10 cellular contexts compared by ENCODE assay signal in the genomic region with DNA sequence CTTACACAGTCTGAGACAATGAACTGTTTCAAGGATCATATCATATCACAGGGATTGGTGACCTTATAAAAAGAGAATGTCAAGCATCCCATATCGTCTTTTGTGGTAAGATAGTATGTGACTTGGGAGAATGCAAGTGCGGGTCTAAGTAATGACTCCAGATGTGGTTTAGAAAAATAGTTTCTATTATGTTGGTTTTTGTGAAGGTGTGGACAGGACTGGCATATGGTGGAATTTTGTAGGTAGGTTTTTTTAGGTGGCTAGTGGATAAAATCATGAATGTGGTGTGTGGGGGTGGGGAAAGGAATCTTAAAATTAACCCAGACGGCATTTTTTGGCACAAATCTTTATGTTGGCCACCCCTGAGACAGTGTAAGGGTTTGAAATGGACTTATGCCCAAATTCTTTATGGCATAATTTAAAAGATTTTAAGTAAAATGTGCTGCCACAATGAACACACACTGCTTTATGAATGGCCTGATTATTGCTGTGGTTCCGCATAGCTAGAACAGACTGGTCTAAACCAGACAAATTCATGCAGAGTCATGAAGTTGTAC.
DNase-seq lines count a peak whose midpoint lies in the region; ATAC-seq and TF ChIP-seq lines count a peak whose summit lies in the region.
"Had no signal": no experiment of that assay in that cellular context is flagged by ENCODE, and none has a peak within 500 bp of the region (broad histone marks: within the 10 kb centered on the region; RNA-seq: fewer than 3 reads in every experiment).

No MANE protein-coding gene starts in this region.

- H3K4me2 ChIP-seq in hepatocyte (peak overlapping the region; percentile 31), skeletal muscle satellite cell (ENCODE audit: low read length) (peak overlapping the region; percentile 42), Karpas-422 (ENCODE audit: low read depth, low read length, poor library complexity, severe bottlenecking) (no peak overlapping the region)

- H3K9me2 ChIP-seq in hepatocyte (replicated peaks; ENCODE audit: insufficient read depth) (no peaks in the 10 kb centered on the region), Karpas-422 (replicated peaks; ENCODE audit: insufficient read depth, low read length) (no peaks in the 10 kb centered on the region)

- H3K27ac ChIP-seq in hepatocyte (no peak overlapping the region), Karpas-422 (ENCODE audit: low read length) (no peak overlapping the region)
- H3K27ac ChIP-seq: right lobe of liver had no signal

- no peaks in the 10 kb centered on the region for H3K27me3 ChIP-seq in hepatocyte
- H3K27me3 ChIP-seq in skeletal muscle satellite cell (ENCODE audit: control insufficient read depth, insufficient read depth, low read length) = no peaks in the 10 kb centered on the region
- H3K27me3 ChIP-seq in Karpas-422 (ENCODE audit: low read length) = no peaks in the 10 kb centered on the region
- H3K27me3 ChIP-seq: right lobe of liver had no signal

- H3K4me1 ChIP-seq in hepatocyte (ENCODE audit: insufficient read depth) = peaks cover 13% of the 10 kb centered on the region
- H3K4me1 ChIP-seq in skeletal muscle satellite cell (ENCODE audit: control insufficient read depth, insufficient read depth, low read length) = peaks cover 32% of the 10 kb centered on the region
- H3K4me1 ChIP-seq in Karpas-422 (ENCODE audit: low read length) = no peaks in the 10 kb centered on the region
- H3K4me1 ChIP-seq: right lobe of liver had no signal

- H3K9ac ChIP-seq in skeletal muscle satellite cell (ENCODE audit: low read depth, low read length) (peak overlapping the region; percentile 24), Karpas-422 (ENCODE audit: low read length) (no peak overlapping the region)

- H2AFZ ChIP-seq in hepatocyte = no peak overlapping the region
- H2AFZ ChIP-seq in Karpas-422 (ENCODE audit: low read length) = no peak overlapping the region

- DNase-seq in H4 (ENCODE audit: low spot score) (peak; percentile 75), SW480 (ENCODE audit: low spot score) (peak; percentile 71), hepatocyte (ENCODE audit: low spot score) (no peak), UCSD-AML1 (lab: John Stamatoyannopoulos, UW; ENCODE audit: unreplicated experiment) (no peak), Karpas-422 (no peak)
- DNase-seq: activated naive CD8-positive, alpha-beta T cell treated with anti-CD3 and anti-CD28 coated beads, Interleukin-2, amount 10 ng/mL, durations not matched to agents 7 days and 5 days; DMS153; right lobe of liver had no signal

- H3K79me2 ChIP-seq in hepatocyte (no peaks in the 10 kb centered on the region), Karpas-422 (ENCODE audit: low read length) (no peaks in the 10 kb centered on the region)

- no peaks in the 10 kb centered on the region for H4K20me1 ChIP-seq in hepatocyte (ENCODE audit: insufficient read depth, poor library complexity, severe bottlenecking)
- no peaks in the 10 kb centered on the region for H4K20me1 ChIP-seq in Karpas-422 (ENCODE audit: insufficient read depth, low read depth, low read length)

- no peaks in the 10 kb centered on the region for H3K36me3 ChIP-seq in hepatocyte (replicated peaks; ENCODE audit: insufficient read depth, low read depth)
- H3K36me3 ChIP-seq in skeletal muscle satellite cell (ENCODE audit: insufficient read depth, low read length) = no peaks in the 10 kb centered on the region
- H3K36me3 ChIP-seq in Karpas-422 (ENCODE audit: insufficient read depth, low read length) = no peaks in the 10 kb centered on the region
- H3K36me3 ChIP-seq: right lobe of liver had no signal

- WGBS in hepatocyte (ENCODE audit: low lambda C conversion rate, missing lambda C conversion rate) = 62% methylated on average over 4 of the region's 4 CpGs

- ATAC-seq in HG03571 (IDR thresholded peaks at IDR 0.05; ENCODE audit: unreplicated experiment) = no peak

- H3K4me3 ChIP-seq in hepatocyte (no peak overlapping the region), skeletal muscle satellite cell (ENCODE audit: low read length) (no peak overlapping the region), Karpas-422 (ENCODE audit: low read length) (no peak overlapping the region)
- H3K4me3 ChIP-seq: right lobe of liver had no signal

- H3K9me3 ChIP-seq in hepatocyte (ENCODE audit: low read depth) = no peaks in the 10 kb centered on the region
- H3K9me3 ChIP-seq in skeletal muscle satellite cell (replicated peaks; ENCODE audit: low read length) = no peaks in the 10 kb centered on the region
- no peaks in the 10 kb centered on the region for H3K9me3 ChIP-seq in Karpas-422 (ENCODE audit: low read length)
- H3K9me3 ChIP-seq: right lobe of liver had no signal

- no peak for TF ChIP-seq CTCF in hepatocyte (IDR thresholded peaks at IDR 0.05; ENCODE audit: poor library complexity)

Comparison
In these comparisons a context has a peak if more than half of its experiments do, and no peak if none do; other contexts are left out.
1. DNase-seq: peak in H4 (single experiment) and SW480 (single experiment); none in hepatocyte (single experiment), UCSD-AML1 (single experiment) and Karpas-422 (single experiment).